In genomic region chr17:19648475-19649406, GRCh38 we compare ENCODE assay signal across 8 cellular contexts. TPM values are rescaled to one million over a fixed set of nuclear protein-coding genes. Genes with fewer than 3 reads are reported as not detected.
A peak's percentile ranks its signal among the peaks of the same experiment; 100 is the strongest.
DNase-seq lines count a peak whose midpoint lies in the region; ATAC-seq and TF ChIP-seq lines count a peak whose summit lies in the region.

Gene ALDH3A2, plus strand, starts transcription at chr17:19648751. Its CDS starts 221 bp downstream, at chr17:19648972.

- peak; percentile 55 to 71 for TF ChIP-seq RAD21 in liver (IDR thresholded peaks at IDR 0.05)

- peak within 1 kb of the TSS; percentile 33 to 86 for H3K4me3 ChIP-seq in CD4-positive, alpha-beta memory T cell (ENCODE audit: low read length in 2 of 2)
- peak within 1 kb of the TSS; percentile 73 to 81 (median 77) for H3K4me3 ChIP-seq in liver (ENCODE audit: low read depth in 1 of 3, low read length in 3 of 3)

- peak; percentile 89 to 95 (median 89) for DNase-seq in CD4-positive, alpha-beta memory T cell
- DNase-seq in NCI-H82 (lab: John Stamatoyannopoulos, UW) (peak; percentile 99), dermis microvascular lymphatic vessel endothelial cell (ENCODE audit: low read depth in 2 of 2) (peak; percentile 82 to 93)
- DNase-seq in activated CD4-positive, alpha-beta memory T cell treated with anti-CD3 and anti-CD28 coated beads for 36 hours, result peak; percentile 97
- peak; percentile 94 for DNase-seq in stimulated activated CD4-positive, alpha-beta T cell treated with anti-CD3 and anti-CD28 coated beads, Interleukin-4, amount 100 ng/mL, for 24 hours

- no peaks in the 10 kb centered on the region for H3K9me3 Mint-ChIP-seq in CD4-positive, alpha-beta memory T cell
- no peaks in the 10 kb centered on the region for H3K9me3 Mint-ChIP-seq in activated CD4-positive, alpha-beta memory T cell treated with anti-CD3 and anti-CD28 coated beads for 36 hours

- H3K36me3 ChIP-seq in CD4-positive, alpha-beta memory T cell (ENCODE audit: insufficient read depth, low read length), result no peaks in the 10 kb centered on the region
- H3K36me3 ChIP-seq in liver (ENCODE audit: control insufficient read depth in 4 of 4, insufficient read depth in 3 of 4, low read depth in 1 of 4, low read length in 3 of 4), result no peaks in the 10 kb centered on the region

- intact Hi-C loops in CD4-positive, alpha-beta memory T cell (cut with micrococcal nuclease), result loop anchor here (1.0 to 5.0 kb wide), 3 partner anchors 119 to 271 kb away; partner anchors contain the start of gene MAPK7
- intact Hi-C loops in activated CD4-positive, alpha-beta memory T cell treated with anti-CD3 and anti-CD28 coated beads for 36 hours (cut with micrococcal nuclease), result loop anchor here (1.0 to 5.0 kb wide), 4 partner anchors 76 to 271 kb away; partner anchors contain the start of gene MAPK7

- no peaks in the 10 kb centered on the region for H3K9me3 ChIP-seq in CD4-positive, alpha-beta memory T cell (ENCODE audit: control insufficient read depth in 1 of 2, low read length in 2 of 2)
- no peaks in the 10 kb centered on the region for H3K9me3 ChIP-seq in liver (ENCODE audit: control insufficient read depth in 4 of 4, low read length in 3 of 4)

- H3K9ac ChIP-seq in liver (ENCODE audit: low read depth in 1 of 2, low read length in 2 of 2), result peak within 1 kb of the TSS; percentile 93 to 100

- H3K36me3 Mint-ChIP-seq in CD4-positive, alpha-beta memory T cell, result peaks cover 16 to 23% of the 10 kb centered on the region in 2 donors
- H3K36me3 Mint-ChIP-seq in activated CD4-positive, alpha-beta memory T cell treated with anti-CD3 and anti-CD28 coated beads for 36 hours, result peaks cover 6% of the 10 kb centered on the region

- no peaks in the 10 kb centered on the region for H3K27me3 ChIP-seq in CD4-positive, alpha-beta memory T cell (ENCODE audit: insufficient read depth, low read length)
- H3K27me3 ChIP-seq in liver (ENCODE audit: control insufficient read depth in 4 of 4, insufficient read depth in 4 of 4, low read length in 3 of 4), result no peaks in the 10 kb centered on the region

- ATAC-seq in GM19438 (IDR thresholded peaks at IDR 0.05; ENCODE audit: low read depth, unreplicated experiment) (peak; percentile 90), HG03571 (IDR thresholded peaks at IDR 0.05; ENCODE audit: unreplicated experiment) (peak; percentile 89)

- H3K27ac ChIP-seq in CD4-positive, alpha-beta memory T cell (ENCODE audit: low read depth, low read length), result peak within 1 kb of the TSS; percentile 54
- H3K27ac ChIP-seq in liver (ENCODE audit: low read depth in 1 of 2, low read length in 2 of 2), result peak within 1 kb of the TSS; percentile 94 to 98

- CTCF ChIA-PET in CD4-positive, alpha-beta memory T cell (lab: Charles Lee; ENCODE audit: partially characterized antibody), result interaction anchor here (0.8 to 4.3 kb wide), 15 partner anchors 8 to 286 kb away, joined by 4 to 32 read pairs (median 12); partner anchors contain the start of gene B9D1
- CTCF ChIA-PET in activated CD4-positive, alpha-beta memory T cell treated with anti-CD3 and anti-CD28 coated beads for 36 hours (lab: Charles Lee), result interaction anchor here (1.1 to 6.0 kb wide), 10 partner anchors 8 to 286 kb away, joined by 3 to 50 read pairs (median 14); partner anchors contain the start of gene B9D1

- under 1% methylated on average over 73 of the region's 73 CpGs for WGBS in liver

- H3K27me3 Mint-ChIP-seq in CD4-positive, alpha-beta memory T cell, result no peaks in the 10 kb centered on the region
- no peaks in the 10 kb centered on the region for H3K27me3 Mint-ChIP-seq in activated CD4-positive, alpha-beta memory T cell treated with anti-CD3 and anti-CD28 coated beads for 36 hours

- H3K4me3 Mint-ChIP-seq in CD4-positive, alpha-beta memory T cell, result peak within 1 kb of the TSS; percentile 93 to 98 (median 94)
- H3K4me3 Mint-ChIP-seq in activated CD4-positive, alpha-beta memory T cell treated with anti-CD3 and anti-CD28 coated beads for 36 hours, result peak within 1 kb of the TSS; percentile 91

- peaks cover 21 to 41% (median 32%) of the 10 kb centered on the region in 4 donors for H3K4me1 Mint-ChIP-seq in CD4-positive, alpha-beta memory T cell
- H3K4me1 Mint-ChIP-seq in activated CD4-positive, alpha-beta memory T cell treated with anti-CD3 and anti-CD28 coated beads for 36 hours (ENCODE audit: low read depth), result peaks cover 36% of the 10 kb centered on the region

- POLR2A ChIA-PET in CD4-positive, alpha-beta memory T cell (lab: Charles Lee; ENCODE audit: partially characterized antibody), result interaction anchor here (1.1 to 3.0 kb wide), 15 partner anchors 9 to 1394 kb away, joined by 4 to 14 read pairs (median 4); partner anchors contain the start of genes AKAP10, MAPK7 and USP22
- POLR2A ChIA-PET in activated CD4-positive, alpha-beta memory T cell treated with anti-CD3 and anti-CD28 coated beads for 36 hours (lab: Charles Lee), result interaction anchor here (1.0 to 1.7 kb wide), 6 partner anchors 13 to 286 kb away, joined by 3 to 4 read pairs (median 3); partner anchors contain the start of genes B9D1 and SLC47A1

- peak; percentile 12 for TF ChIP-seq CTCF in liver (IDR thresholded peaks at IDR 0.05; ENCODE audit: low read depth, low read length, missing input control)

- H3K27ac Mint-ChIP-seq in CD4-positive, alpha-beta memory T cell, result peak within 1 kb of the TSS; percentile 83 to 97 (median 94)
- peak within 1 kb of the TSS; percentile 86 for H3K27ac Mint-ChIP-seq in activated CD4-positive, alpha-beta memory T cell treated with anti-CD3 and anti-CD28 coated beads for 36 hours

- H3K4me1 ChIP-seq in CD4-positive, alpha-beta memory T cell (ENCODE audit: insufficient read depth, low read length), result peaks cover 26% of the 10 kb centered on the region
- peaks cover 5 to 64% (median 49%) of the 10 kb centered on the region in 4 donors for H3K4me1 ChIP-seq in liver (ENCODE audit: control insufficient read depth in 4 of 4, insufficient read depth in 4 of 4, low read length in 3 of 4)

TF ChIP-seq in liver, 16 proteins besides CTCF, POLR2A, EP300 and RAD21 (continues in another document):
- peak; percentile 90 to 98 for TF ChIP-seq RXRA (IDR thresholded peaks at IDR 0.05)
- peak; percentile 93 for TF ChIP-seq HNF4G (IDR thresholded peaks at IDR 0.05)
- TF ChIP-seq EGR1 (IDR thresholded peaks at IDR 0.05; ENCODE audit: low read depth in 2 of 2), result peak; percentile 92 to 94
- peak; percentile 65 for TF ChIP-seq TAF1 (conservative IDR thresholded peaks at IDR 0.05)
- no peak for TF ChIP-seq MAX (IDR thresholded peaks at IDR 0.05)
- TF ChIP-seq HNF4A (conservative IDR thresholded peaks at IDR 0.05), result peak; percentile 83 to 96
- TF ChIP-seq GABPA (IDR thresholded peaks at IDR 0.05 in 1 of 2, conservative IDR thresholded peaks at IDR 0.05 in 1 of 2), result peak in 1 of 2 donors; percentile 6
- no peak for TF ChIP-seq FOXA2 (IDR thresholded peaks at IDR 0.05)
- no peak for TF ChIP-seq ZBTB33 (IDR thresholded peaks at IDR 0.05)
- TF ChIP-seq SP1 (IDR thresholded peaks at IDR 0.05), result peak; percentile 94
- peak; percentile 78 for TF ChIP-seq REST (IDR thresholded peaks at IDR 0.05)

RNA-seq across cellular contexts. Expression of gene ALDH3A2, which starts in this region (rescaled TPM):
- total RNA-seq in CD4-positive, alpha-beta memory T cell, result 10 to 100 TPM; 45.8 to 52.5 TPM
- 10 to 100 TPM; 19.7 to 24.3 TPM for polyA plus RNA-seq in CD4-positive, alpha-beta memory T cell
- 10 to 100 TPM; 27.3 to 35.7 TPM for total RNA-seq in activated CD4-positive, alpha-beta memory T cell treated with anti-CD3 and anti-CD28 coated beads for 36 hours
- total RNA-seq in dermis microvascular lymphatic vessel endothelial cell, result 23.6 and 43.9 TPM in 2 replicates
- total RNA-seq in liver, result 100 to 1,000 TPM in 1 of 2 donors, 10 to 100 TPM in 1; 80.6 to 165 TPM
- 10 to 100 TPM; 63.3 to 80.2 TPM for polyA plus RNA-seq in liver

Comparison
In these comparisons a context has a peak if more than half of its experiments do, and no peak if none do; other contexts are left out.
1. Peak in every context shown above with its lines: DNase-seq, ATAC-seq, H3K4me3 ChIP-seq and H3K27ac ChIP-seq.